Comparison of ENCODE assay signal across 2 cellular contexts in the genomic region with DNA sequence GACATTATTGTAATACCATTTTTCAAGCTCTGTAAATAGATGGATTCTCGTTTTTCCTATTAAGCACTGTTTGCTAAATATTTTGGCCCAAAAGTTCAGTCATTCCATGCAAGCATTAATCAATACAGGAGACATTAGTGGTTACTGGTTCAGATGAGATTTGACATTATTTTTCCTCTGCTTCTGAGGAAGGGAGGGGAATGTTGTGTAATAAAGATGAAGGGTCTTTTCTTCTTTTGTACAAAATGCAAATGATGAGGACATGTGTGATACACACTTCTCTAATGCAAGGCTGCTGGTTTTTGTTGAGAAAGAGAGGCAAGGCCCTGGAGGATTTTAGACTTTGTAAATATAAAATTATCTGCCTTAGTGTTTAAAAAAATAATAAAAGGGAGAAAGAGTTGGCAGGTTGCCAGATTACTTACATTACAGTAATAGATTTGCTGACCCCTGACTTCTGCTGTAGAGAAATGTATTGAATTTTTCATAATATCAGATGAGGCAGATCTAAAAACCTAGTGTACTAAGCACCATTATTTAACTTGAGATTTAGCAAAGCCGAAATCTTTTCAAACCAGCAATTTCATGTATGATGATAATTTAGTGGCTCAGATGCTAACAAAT.
TF ChIP-seq lines count a peak whose summit lies in the region.

No MANE protein-coding gene starts in this region.

TF ChIP-seq in IMR-90, 13 proteins besides CTCF, POLR2A, EP300 and RAD21:
- TF ChIP-seq MXI1 (IDR thresholded peaks at IDR 0.05; ENCODE audit: borderline replicate concordance, low read depth, low read length) (no peak), CEBPB (IDR thresholded peaks at IDR 0.05; ENCODE audit: low read depth, low read length) (peak; percentile 52), NFE2L2 (IDR thresholded peaks at IDR 0.05; ENCODE audit: low read depth, low read length) (no peak)

TF ChIP-seq in GM12878, 131 proteins besides CTCF, POLR2A, EP300 and RAD21:
- TF ChIP-seq, protein P1, sequence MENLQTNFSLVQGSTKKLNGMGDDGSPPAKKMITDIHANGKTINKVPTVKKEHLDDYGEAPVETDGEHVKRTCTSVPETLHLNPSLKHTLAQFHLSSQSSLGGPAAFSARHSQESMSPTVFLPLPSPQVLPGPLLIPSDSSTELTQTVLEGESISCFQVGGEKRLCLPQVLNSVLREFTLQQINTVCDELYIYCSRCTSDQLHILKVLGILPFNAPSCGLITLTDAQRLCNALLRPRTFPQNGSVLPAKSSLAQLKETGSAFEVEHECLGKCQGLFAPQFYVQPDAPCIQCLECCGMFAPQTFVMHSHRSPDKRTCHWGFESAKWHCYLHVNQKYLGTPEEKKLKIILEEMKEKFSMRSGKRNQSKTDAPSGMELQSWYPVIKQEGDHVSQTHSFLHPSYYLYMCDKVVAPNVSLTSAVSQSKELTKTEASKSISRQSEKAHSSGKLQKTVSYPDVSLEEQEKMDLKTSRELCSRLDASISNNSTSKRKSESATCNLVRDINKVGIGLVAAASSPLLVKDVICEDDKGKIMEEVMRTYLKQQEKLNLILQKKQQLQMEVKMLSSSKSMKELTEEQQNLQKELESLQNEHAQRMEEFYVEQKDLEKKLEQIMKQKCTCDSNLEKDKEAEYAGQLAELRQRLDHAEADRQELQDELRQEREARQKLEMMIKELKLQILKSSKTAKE (IDR thresholded peaks at IDR 0.05; ENCODE audit: low read depth, poor library complexity, severe bottlenecking) = peak; percentile 64
- TF ChIP-seq SMAD1 (IDR thresholded peaks at IDR 0.05; ENCODE audit: low read depth, partially characterized antibody) = peak; percentile 71
- no peak for TF ChIP-seq TCF12 (IDR thresholded peaks at IDR 0.05; ENCODE audit: low read depth, low read length)
